Comparison of ENCODE assay signal across 23 cellular contexts in the genomic region with DNA sequence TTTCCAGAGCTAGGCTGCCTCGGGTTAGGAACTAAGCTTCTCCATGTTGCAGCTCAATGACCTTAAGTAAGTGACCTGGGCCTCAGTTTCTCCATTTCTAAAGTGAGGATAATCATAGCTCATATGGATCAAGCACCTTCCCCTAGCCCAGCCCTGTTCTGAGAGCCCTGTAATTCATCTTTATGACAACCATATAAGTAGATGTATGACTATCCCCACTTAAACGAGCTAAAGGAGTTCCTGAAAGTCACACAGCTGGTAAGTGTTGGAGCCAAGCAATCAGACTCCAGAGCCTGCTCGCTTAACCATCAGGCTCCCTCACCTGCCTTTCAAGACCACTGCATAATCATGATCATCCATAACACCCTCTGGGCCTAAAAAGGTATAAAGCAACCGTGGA.
"Had no signal": no experiment of that assay in that cellular context is flagged by ENCODE, and none has a peak within 500 bp of the region (broad histone marks: within the 10 kb centered on the region; RNA-seq: fewer than 3 reads in every experiment).

No MANE protein-coding gene starts in this region.

- DNase-seq: head of caudate nucleus; hippocampal formation; kidney glomerular epithelial cell; left cardiac atrium; left lung; lower lobe of right lung; mammary epithelial cell; mesendoderm; natural killer cell; right lobe of liver; stimulated activated CD4-positive, alpha-beta T cell treated with anti-CD3 and anti-CD28 coated beads, Interleukin-1b, Interleukin-23, amount 100 ng/mL, for 48 hours; stimulated activated CD4-positive, alpha-beta T cell treated with anti-CD3 and anti-CD28 coated beads, Interleukin-2, amount 100 ng/mL, for 48 hours; stimulated activated CD4-positive, alpha-beta T cell treated with anti-CD3 and anti-CD28 coated beads, Interleukin-4, amount 100 ng/mL, for 4 hours; stimulated activated CD8-positive, alpha-beta memory T cell treated with anti-CD3 and anti-CD28 coated beads, Interleukin-4, amount 100 ng/mL, for 48 hours; stimulated activated naive CD4-positive, alpha-beta T cell treated with Interleukin-2 at 50 U/mL for 16 hours; stimulated activated naive CD8-positive, alpha-beta T cell treated with anti-CD3 and anti-CD28 coated beads, Interleukin-15, amount 100 ng/mL, for 72 hours; substantia nigra; upper lobe of left lung had no signal

- H3K27ac ChIP-seq: left lung, lower lobe of right lung, ovary, right atrium auricular region, right lobe of liver, tibial nerve, upper lobe of left lung had no signal

- ATAC-seq: natural killer cell; right lobe of liver; stimulated activated memory B cell treated with anti-CD40 and anti-IgM and Interleukin-4, amounts not matched to agents 10 μg/mL and 1 μg/mL and 100 μg/mL, for 72 hours; stimulated activated naive CD8-positive, alpha-beta T cell treated with anti-CD3 and anti-CD28 coated beads, Interleukin-15, amount 100 ng/mL, for 72 hours had no signal

- H3K4me3 ChIP-seq: left lung, lower lobe of right lung, ovary, right atrium auricular region, right lobe of liver, smooth muscle cell, tibial nerve, upper lobe of left lung had no signal

- H3K4me1 ChIP-seq: right lobe of liver had no signal

- H3K9me3 ChIP-seq: left lung, lower lobe of right lung, ovary, right atrium auricular region, right lobe of liver, tibial nerve, upper lobe of left lung had no signal

- H3K4me2 ChIP-seq: smooth muscle cell had no signal

- H3K36me3 ChIP-seq: left lung, lower lobe of right lung, ovary, right atrium auricular region, right lobe of liver, tibial nerve, upper lobe of left lung had no signal

- H3K27me3 ChIP-seq: ovary, right atrium auricular region, right lobe of liver, tibial nerve, upper lobe of left lung had no signal
